1 cellular context compared by ENCODE assay signal in genomic region chr16:50617630-50618184, GRCh38.
TF ChIP-seq lines count a peak whose summit lies in the region.

No MANE protein-coding gene starts in this region.

TF ChIP-seq in HepG2, 621 proteins besides CTCF, POLR2A, EP300 and RAD21 (continued from another document):
- no peak for TF ChIP-seq ZNF513 (CRISPR knock-in tag; conservative IDR thresholded peaks at IDR 0.05)
- 0 out of 2 replicates have a peak, but pooled peaks have one; percentile 19 for TF ChIP-seq CEBPG (CRISPR knock-in tag; IDR thresholded peaks at IDR 0.05)
- no peak for TF ChIP-seq ETV5 (CRISPR knock-in tag; IDR thresholded peaks at IDR 0.05; ENCODE audit: borderline replicate concordance)
- no peak for TF ChIP-seq GTF3A (CRISPR knock-in tag; conservative IDR thresholded peaks at IDR 0.05)
- TF ChIP-seq ZNF737 (CRISPR knock-in tag; IDR thresholded peaks at IDR 0.05; ENCODE audit: borderline replicate concordance): no peak
- TF ChIP-seq NFAT5 (CRISPR knock-in tag; IDR thresholded peaks at IDR 0.05): no peak
- TF ChIP-seq NR2C2 (CRISPR knock-in tag; IDR thresholded peaks at IDR 0.05; ENCODE audit: borderline replicate concordance): no peak
- TF ChIP-seq REST (IDR thresholded peaks at IDR 0.05; ENCODE audit: borderline replicate concordance in 1 of 2, low read depth in 1 of 2, low read length in 2 of 2): no peak
- no peak for TF ChIP-seq HBP1 (CRISPR knock-in tag; IDR thresholded peaks at IDR 0.05; ENCODE audit: low read depth)
- TF ChIP-seq RBM22 (optimal IDR thresholded peaks at IDR 0.05; ENCODE audit: low read length): peak; percentile 92
- no peak; the same call in 1 of the 2 replicates for TF ChIP-seq ELF4 (CRISPR knock-in tag; IDR thresholded peaks at IDR 0.05; ENCODE audit: borderline replicate concordance)
- TF ChIP-seq RBM39 (IDR thresholded peaks at IDR 0.05; ENCODE audit: low read depth, low read length, poor library complexity, severe bottlenecking): peak; percentile 8
- no peak for TF ChIP-seq SATB2 (CRISPR knock-in tag; IDR thresholded peaks at IDR 0.05)
- no peak for TF ChIP-seq SNAI1 (CRISPR knock-in tag; IDR thresholded peaks at IDR 0.05; ENCODE audit: borderline replicate concordance)
